In genomic region chr5:50547303-50547702, GRCh38 we compare ENCODE assay signal across 11 cellular contexts.
A peak's percentile ranks its signal among the peaks of the same experiment; 100 is the strongest.
DNase-seq lines count a peak whose midpoint lies in the region; ATAC-seq and TF ChIP-seq lines count a peak whose summit lies in the region.
"Had no signal": no experiment of that assay in that cellular context is flagged by ENCODE, and none has a peak within 500 bp of the region (broad histone marks: within the 10 kb centered on the region; RNA-seq: fewer than 3 reads in every experiment).

No MANE protein-coding gene starts in this region.

- no peaks in the 10 kb centered on the region for H3K36me3 ChIP-seq in ascending aorta

- H3K4me3 ChIP-seq in NB4 (ENCODE audit: low read depth, low read length) (no peak overlapping the region), ascending aorta (no peak overlapping the region)

- ATAC-seq in GM19395 (IDR thresholded peaks at IDR 0.05; ENCODE audit: unreplicated experiment), result peak; percentile 96
- ATAC-seq in HG03025 (IDR thresholded peaks at IDR 0.05; ENCODE audit: low FRiP score, unreplicated experiment), result peak; percentile 98
- no peak for ATAC-seq in Right ventricle myocardium inferior
- ATAC-seq: SK-N-SH treated with all-trans-retinoic acid at 6 μM for 48 hours had no signal

- DNase-seq in CD1c-positive myeloid dendritic cell (ENCODE audit: extremely low spot score) (peak; percentile 21), NB4 (ENCODE audit: low read depth) (peak; percentile 52), cortex of kidney (lab: John Stamatoyannopoulos, UW) (no peak), ascending aorta (ENCODE audit: low spot score in 2 of 2) (no peak), Right ventricle myocardium inferior (ENCODE audit: missing footprints) (no peak), NCI-H524 treated with DMSO at 0.1 percent for 48 hours (lab: John Stamatoyannopoulos, UW) (no peak)
- DNase-seq: activated CD8-positive, alpha-beta memory T cell treated with anti-CD3 and anti-CD28 coated beads, Interleukin-2, amount 50 U/mL, for 48 hours; NCI-H2081 treated with DMSO at 0.1 percent for 48 hours had no signal

- no peaks in the 10 kb centered on the region for H3K27me3 ChIP-seq in ascending aorta

- H3K27ac ChIP-seq in ascending aorta, result no peak overlapping the region

- TF ChIP-seq POLR2A in NB4 (IDR thresholded peaks at IDR 0.05; ENCODE audit: extremely low read depth, insufficient read length), result no peak

- intact Hi-C loops in ascending aorta (cut with DNase I), result no loop called here
- intact Hi-C loops in Right ventricle myocardium inferior (cut with DNase I), result no loop called here

- no peaks in the 10 kb centered on the region for H3K4me1 ChIP-seq in ascending aorta

- TF ChIP-seq CTCF in NB4 (IDR thresholded peaks at IDR 0.05; ENCODE audit: low read depth, low read length) (no peak), ascending aorta (IDR thresholded peaks at IDR 0.05) (no peak)

- H3K9me3 ChIP-seq in ascending aorta, result no peaks in the 10 kb centered on the region

Comparison
In these comparisons a context has a peak if more than half of its experiments do, and no peak if none do; other contexts are left out.
1. DNase-seq: peak in CD1c-positive myeloid dendritic cell (single experiment) and NB4 (single experiment); none in cortex of kidney (single experiment), ascending aorta (0 of 2), Right ventricle myocardium inferior (single experiment) and NCI-H524 treated with DMSO at 0.1 percent for 48 hours (single experiment).